ENCODE assay signal across 8 cellular contexts in genomic region chr3:12891985-12892839, GRCh38. TPM values are rescaled to one million over a fixed set of nuclear protein-coding genes. Genes with fewer than 3 reads are reported as not detected.
DNase-seq lines count a peak whose midpoint lies in the region; ATAC-seq and TF ChIP-seq lines count a peak whose summit lies in the region.

No MANE protein-coding gene starts in this region.

- no peaks in the 10 kb centered on the region for H3K36me3 ChIP-seq in CD4-positive, CD25-positive, alpha-beta regulatory T cell (ENCODE audit: control insufficient read depth, insufficient read depth, low read length)
- H3K36me3 ChIP-seq in NT2/D1 (ENCODE audit: insufficient read depth, insufficient read length, low read length) (peaks cover 6% of the 10 kb centered on the region), neural progenitor cell (no peaks in the 10 kb centered on the region), upper lobe of right lung (no peaks in the 10 kb centered on the region)

- no peaks in the 10 kb centered on the region for H3K9me3 ChIP-seq in CD4-positive, CD25-positive, alpha-beta regulatory T cell (ENCODE audit: control insufficient read depth in 2 of 2, low read length in 2 of 2)
- H3K9me3 ChIP-seq in NT2/D1 (ENCODE audit: insufficient read depth, low read length) (no peaks in the 10 kb centered on the region), neural progenitor cell (ENCODE audit: low read depth) (no peaks in the 10 kb centered on the region), upper lobe of right lung (no peaks in the 10 kb centered on the region)

- H4K20me1 ChIP-seq in neural progenitor cell (ENCODE audit: low read depth) = no peaks in the 10 kb centered on the region

- H3K4me2 ChIP-seq in neural progenitor cell = no peak overlapping the region

- H3K27ac Mint-ChIP-seq in CD4-positive, CD25-positive, alpha-beta regulatory T cell = peak overlapping the region in 1 of 3 donors; percentile 62
- no peak overlapping the region for H3K27ac Mint-ChIP-seq in activated T-helper 17 cell treated with anti-CD3 and anti-CD28 coated beads, Interleukin-2, amount 50 U/mL, for 72 hours
- H3K27ac Mint-ChIP-seq in neural progenitor cell = no peak overlapping the region

- H3K4me1 Mint-ChIP-seq in CD4-positive, CD25-positive, alpha-beta regulatory T cell = peaks cover 7 to 11% (median 9%) of the 10 kb centered on the region in 4 donors
- peaks cover 13% of the 10 kb centered on the region for H3K4me1 Mint-ChIP-seq in activated T-helper 17 cell treated with anti-CD3 and anti-CD28 coated beads, Interleukin-2, amount 50 U/mL, for 72 hours
- H3K4me1 Mint-ChIP-seq in neural progenitor cell = peaks cover 34% of the 10 kb centered on the region

- intact Hi-C loops in upper lobe of right lung (cut with DNase I) = no loop called here

- H2AFZ ChIP-seq in neural progenitor cell (replicated peaks) = no peak overlapping the region

- H3K9me3 Mint-ChIP-seq in CD4-positive, CD25-positive, alpha-beta regulatory T cell = no peaks in the 10 kb centered on the region
- no peaks in the 10 kb centered on the region for H3K9me3 Mint-ChIP-seq in activated T-helper 17 cell treated with anti-CD3 and anti-CD28 coated beads, Interleukin-2, amount 50 U/mL, for 72 hours
- no peaks in the 10 kb centered on the region for H3K9me3 Mint-ChIP-seq in neural progenitor cell

- peak overlapping the region; percentile 62 for H3K4me3 ChIP-seq in CD4-positive, CD25-positive, alpha-beta regulatory T cell (ENCODE audit: low read depth, low read length)
- H3K4me3 ChIP-seq in NT2/D1 (ENCODE audit: insufficient read length, low read depth) = no peak overlapping the region
- H3K4me3 ChIP-seq in fibroblast of pulmonary artery (replicated peaks; ENCODE audit: low read depth, low read length) = no peak overlapping the region
- no peak overlapping the region for H3K4me3 ChIP-seq in neural progenitor cell
- no peak overlapping the region for H3K4me3 ChIP-seq in upper lobe of right lung

- H3K79me2 ChIP-seq in neural progenitor cell (ENCODE audit: low read depth) = no peaks in the 10 kb centered on the region

- H3K4me1 ChIP-seq in CD4-positive, CD25-positive, alpha-beta regulatory T cell (ENCODE audit: control insufficient read depth, insufficient read depth, low read length, poor library complexity, severe bottlenecking) = peaks cover 9% of the 10 kb centered on the region
- peaks cover 7% of the 10 kb centered on the region for H3K4me1 ChIP-seq in NT2/D1 (ENCODE audit: insufficient read depth, insufficient read length)
- peaks cover 1% of the 10 kb centered on the region for H3K4me1 ChIP-seq in neural progenitor cell
- H3K4me1 ChIP-seq in upper lobe of right lung = peaks cover 3% of the 10 kb centered on the region

- H3K9ac ChIP-seq in NT2/D1 (ENCODE audit: insufficient read length, low read depth) = no peak overlapping the region
- no peak overlapping the region for H3K9ac ChIP-seq in neural progenitor cell

- no peak overlapping the region for H3K27ac ChIP-seq in CD4-positive, CD25-positive, alpha-beta regulatory T cell (ENCODE audit: insufficient read depth, low read length, poor library complexity, severe bottlenecking)
- no peak overlapping the region for H3K27ac ChIP-seq in neural progenitor cell
- no peak overlapping the region for H3K27ac ChIP-seq in upper lobe of right lung

- peak; percentile 30 to 36 for ATAC-seq in CD4-positive, CD25-positive, alpha-beta regulatory T cell (ENCODE audit: low read depth in 2 of 2)
- peak; percentile 45 for ATAC-seq in activated T-helper 17 cell treated with anti-CD3 and anti-CD28 coated beads, Interleukin-2, amount 50 U/mL, for 72 hours (replicated peaks)
- ATAC-seq in upper lobe of right lung (peak; percentile 85), GM21723 (IDR thresholded peaks at IDR 0.05; ENCODE audit: unreplicated experiment) (no peak)

- no peaks in the 10 kb centered on the region for H3F3A ChIP-seq in neural progenitor cell (ENCODE audit: low read depth)

- peaks cover 2% of the 10 kb centered on the region for H3K27me3 ChIP-seq in CD4-positive, CD25-positive, alpha-beta regulatory T cell (ENCODE audit: control insufficient read depth, insufficient read depth, low read length)
- H3K27me3 ChIP-seq in NT2/D1 (ENCODE audit: insufficient read depth, insufficient read length) (peaks cover 19% of the 10 kb centered on the region), neural progenitor cell (peaks cover 36% of the 10 kb centered on the region), upper lobe of right lung (peaks cover 6% of the 10 kb centered on the region)

- TF ChIP-seq CTCF in fibroblast of pulmonary artery (IDR thresholded peaks at IDR 0.05; ENCODE audit: low read length, missing control alignments) = peak; percentile 87
- peak; percentile 95 for TF ChIP-seq CTCF in neural progenitor cell (IDR thresholded peaks at IDR 0.05)
- TF ChIP-seq CTCF in upper lobe of right lung (IDR thresholded peaks at IDR 0.05) = peak; percentile 90

- no peaks in the 10 kb centered on the region for H3K36me3 Mint-ChIP-seq in CD4-positive, CD25-positive, alpha-beta regulatory T cell
- no peaks in the 10 kb centered on the region for H3K36me3 Mint-ChIP-seq in activated T-helper 17 cell treated with anti-CD3 and anti-CD28 coated beads, Interleukin-2, amount 50 U/mL, for 72 hours (ENCODE audit: low read depth)
- H3K36me3 Mint-ChIP-seq in neural progenitor cell = no peaks in the 10 kb centered on the region

- peak in 2 of 3 donors; percentile 48 to 58 for DNase-seq in CD4-positive, CD25-positive, alpha-beta regulatory T cell
- DNase-seq in HT-29 (ENCODE audit: low spot score) (peak; percentile 37), NT2/D1 (ENCODE audit: low read depth, low spot score) (peak; percentile 46), fibroblast of pulmonary artery (ENCODE audit: low read depth) (peak; percentile 76), neural progenitor cell (ENCODE audit: low spot score) (peak; percentile 82), upper lobe of right lung (no peak)

- peak overlapping the region in 2 of 4 donors; percentile 59 to 63 for H3K4me3 Mint-ChIP-seq in CD4-positive, CD25-positive, alpha-beta regulatory T cell
- H3K4me3 Mint-ChIP-seq in activated T-helper 17 cell treated with anti-CD3 and anti-CD28 coated beads, Interleukin-2, amount 50 U/mL, for 72 hours = peak overlapping the region; percentile 36
- H3K4me3 Mint-ChIP-seq in neural progenitor cell = no peak overlapping the region

- peaks cover 38% of the 10 kb centered on the region for H3K27me3 Mint-ChIP-seq in CD4-positive, CD25-positive, alpha-beta regulatory T cell
- H3K27me3 Mint-ChIP-seq in activated T-helper 17 cell treated with anti-CD3 and anti-CD28 coated beads, Interleukin-2, amount 50 U/mL, for 72 hours = peaks cover 18% of the 10 kb centered on the region
- peaks cover 8% of the 10 kb centered on the region for H3K27me3 Mint-ChIP-seq in neural progenitor cell (ENCODE audit: insufficient read depth, low read depth)

RNA-seq across cellular contexts. Expression of gene RPL32, which starts 50.8 kb away (rescaled TPM):
- total RNA-seq in CD4-positive, CD25-positive, alpha-beta regulatory T cell = 2,250 TPM
- 1,000 to 10,000 TPM; 2,316 to 3,950 (median 3,295) TPM for polyA plus RNA-seq in CD4-positive, CD25-positive, alpha-beta regulatory T cell
- total RNA-seq in HT-29 (2014; rRNA removed; shearing (Covaris generic)) = 1,047 and 1,077 TPM in 2 replicates
- total RNA-seq in activated T-helper 17 cell treated with anti-CD3 and anti-CD28 coated beads, Interleukin-2, amount 50 U/mL, for 72 hours = 1,000 to 10,000 TPM; 2,210 to 2,773 TPM
- 1,028 and 2,309 TPM in 2 replicates for total RNA-seq in neural progenitor cell (ENCODE audit: low replicate concordance)
- total RNA-seq in upper lobe of right lung = 1,191 TPM
